28 cellular contexts compared by ENCODE assay signal in genomic region chr2:58138631-58139030, GRCh38.
"Had no signal": no experiment of that assay in that cellular context is flagged by ENCODE, and none has a peak within 500 bp of the region (broad histone marks: within the 10 kb centered on the region; RNA-seq: fewer than 3 reads in every experiment).

No MANE protein-coding gene starts in this region.

- H3K4me3 Mint-ChIP-seq: activated CD4-positive, alpha-beta memory T cell treated with anti-CD3 and anti-CD28 coated beads, Interleukin-2, amount 10 ng/mL, durations not matched to agents 7 days and 5 days; activated CD4-positive, alpha-beta T cell treated with anti-CD3 and anti-CD28 coated beads, Interleukin-2, amount 10 ng/mL, durations not matched to agents 7 days and 5 days; activated naive CD4-positive, alpha-beta T cell treated with anti-CD3 and anti-CD28 coated beads, Interleukin-2, amount 10 ng/mL, durations not matched to agents 7 days and 5 days; activated naive CD8-positive, alpha-beta T cell treated with anti-CD3 and anti-CD28 coated beads, Interleukin-2, amount 10 ng/mL, durations not matched to agents 7 days and 5 days; activated T-cell treated with anti-CD3 and anti-CD28 coated beads, Interleukin-2, amount 50 U/mL, for 24 hours; endodermal cell; naive thymus-derived CD4-positive, alpha-beta T cell; neural crest cell; stimulated activated effector memory CD8-positive, alpha-beta T cell treated with anti-CD3 and anti-CD28 coated beads, Interleukin-12 subunit alpha, Interleukin-12 subunit beta, amount 100 ng/mL, for 72 hours; stimulated activated naive CD8-positive, alpha-beta T cell treated with anti-CD3 and anti-CD28 coated beads, Interleukin-15, amount 100 ng/mL, for 72 hours; T-helper 1 cell treated with Interleukin-12 subunit alpha and Interleukin-12 subunit beta and Interleukin-4 antibody, amounts not matched to agents 30 μg/mL and 1 μg/mL, for 36 hours had no signal

- ATAC-seq: naive thymus-derived CD4-positive, alpha-beta T cell; pancreas; sciatic nerve; stimulated activated effector memory CD8-positive, alpha-beta T cell treated with anti-CD3 and anti-CD28 coated beads, Interleukin-12 subunit alpha, Interleukin-12 subunit beta, amount 100 ng/mL, for 72 hours; stimulated activated naive CD8-positive, alpha-beta T cell treated with anti-CD3 and anti-CD28 coated beads, Interleukin-15, amount 100 ng/mL, for 72 hours; upper lobe of right lung had no signal

- H3K27me3 Mint-ChIP-seq: activated CD4-positive, alpha-beta memory T cell treated with anti-CD3 and anti-CD28 coated beads, Interleukin-2, amount 10 ng/mL, durations not matched to agents 7 days and 5 days; activated CD4-positive, alpha-beta T cell treated with anti-CD3 and anti-CD28 coated beads, Interleukin-2, amount 10 ng/mL, durations not matched to agents 7 days and 5 days; activated naive CD4-positive, alpha-beta T cell treated with anti-CD3 and anti-CD28 coated beads, Interleukin-2, amount 10 ng/mL, durations not matched to agents 7 days and 5 days; activated naive CD8-positive, alpha-beta T cell treated with anti-CD3 and anti-CD28 coated beads, Interleukin-2, amount 10 ng/mL, durations not matched to agents 7 days and 5 days; activated T-cell treated with anti-CD3 and anti-CD28 coated beads, Interleukin-2, amount 50 U/mL, for 24 hours; naive thymus-derived CD4-positive, alpha-beta T cell; stimulated activated naive CD8-positive, alpha-beta T cell treated with anti-CD3 and anti-CD28 coated beads, Interleukin-15, amount 100 ng/mL, for 72 hours had no signal

- H3K4me1 ChIP-seq: pancreas, prostate gland, suprapubic skin, upper lobe of right lung had no signal

- H3K36me3 ChIP-seq: pancreas, prostate gland had no signal

- H3K4me1 Mint-ChIP-seq: activated CD4-positive, alpha-beta memory T cell treated with anti-CD3 and anti-CD28 coated beads, Interleukin-2, amount 10 ng/mL, durations not matched to agents 7 days and 5 days; activated CD4-positive, alpha-beta T cell treated with anti-CD3 and anti-CD28 coated beads, Interleukin-2, amount 10 ng/mL, durations not matched to agents 7 days and 5 days; activated naive CD4-positive, alpha-beta T cell treated with anti-CD3 and anti-CD28 coated beads, Interleukin-2, amount 10 ng/mL, durations not matched to agents 7 days and 5 days; activated naive CD8-positive, alpha-beta T cell treated with anti-CD3 and anti-CD28 coated beads, Interleukin-2, amount 10 ng/mL, durations not matched to agents 7 days and 5 days; naive thymus-derived CD4-positive, alpha-beta T cell; neural crest cell; stimulated activated effector memory CD8-positive, alpha-beta T cell treated with anti-CD3 and anti-CD28 coated beads, Interleukin-12 subunit alpha, Interleukin-12 subunit beta, amount 100 ng/mL, for 72 hours; stimulated activated naive CD8-positive, alpha-beta T cell treated with anti-CD3 and anti-CD28 coated beads, Interleukin-15, amount 100 ng/mL, for 72 hours had no signal

- DNase-seq: activated CD4-positive, alpha-beta memory T cell treated with anti-CD3 and anti-CD28 coated beads, Interleukin-2, amount 10 ng/mL, durations not matched to agents 7 days and 5 days; activated CD4-positive, alpha-beta T cell treated with anti-CD3 and anti-CD28 coated beads for 1 hour; activated CD4-positive, alpha-beta T cell treated with anti-CD3 and anti-CD28 coated beads, Interleukin-2, amount 10 ng/mL, durations not matched to agents 7 days and 5 days; activated CD8-positive, alpha-beta memory T cell treated with anti-CD3 and anti-CD28 coated beads, Interleukin-2, amount 50 U/mL, for 48 hours; activated gamma-delta T cell; activated naive CD4-positive, alpha-beta T cell treated with anti-CD3 and anti-CD28 coated beads, Interleukin-2, amount 10 ng/mL, durations not matched to agents 7 days and 5 days; activated naive CD8-positive, alpha-beta T cell treated with anti-CD3 and anti-CD28 coated beads, Interleukin-2, amount 10 ng/mL, durations not matched to agents 7 days and 5 days; activated T-cell treated with anti-CD3 and anti-CD28 coated beads, Interleukin-2, amount 50 U/mL, for 24 hours; amniotic stem cell; endodermal cell; glutamatergic neuron; naive thymus-derived CD4-positive, alpha-beta T cell; pancreas; retina; stimulated activated CD4-positive, alpha-beta T cell treated with anti-CD3 and anti-CD28 coated beads, Interleukin-4, amount 100 ng/mL, for 24 hours; stimulated activated naive CD8-positive, alpha-beta T cell treated with anti-CD3 and anti-CD28 coated beads, Interleukin-15, amount 100 ng/mL, for 72 hours; T1000; tibial artery; upper lobe of right lung had no signal

- H3K27me3 ChIP-seq: esophagus muscularis mucosa, pancreas, suprapubic skin, tibial artery, upper lobe of right lung had no signal

- H3K27ac Mint-ChIP-seq: activated CD4-positive, alpha-beta memory T cell treated with anti-CD3 and anti-CD28 coated beads, Interleukin-2, amount 10 ng/mL, durations not matched to agents 7 days and 5 days; activated CD4-positive, alpha-beta T cell treated with anti-CD3 and anti-CD28 coated beads, Interleukin-2, amount 10 ng/mL, durations not matched to agents 7 days and 5 days; activated naive CD4-positive, alpha-beta T cell treated with anti-CD3 and anti-CD28 coated beads, Interleukin-2, amount 10 ng/mL, durations not matched to agents 7 days and 5 days; activated naive CD8-positive, alpha-beta T cell treated with anti-CD3 and anti-CD28 coated beads, Interleukin-2, amount 10 ng/mL, durations not matched to agents 7 days and 5 days; activated T-cell treated with anti-CD3 and anti-CD28 coated beads, Interleukin-2, amount 50 U/mL, for 24 hours; endodermal cell; naive thymus-derived CD4-positive, alpha-beta T cell; stimulated activated effector memory CD8-positive, alpha-beta T cell treated with anti-CD3 and anti-CD28 coated beads, Interleukin-12 subunit alpha, Interleukin-12 subunit beta, amount 100 ng/mL, for 72 hours; stimulated activated naive CD8-positive, alpha-beta T cell treated with anti-CD3 and anti-CD28 coated beads, Interleukin-15, amount 100 ng/mL, for 72 hours; T-helper 1 cell treated with Interleukin-12 subunit alpha and Interleukin-12 subunit beta and Interleukin-4 antibody, amounts not matched to agents 30 μg/mL and 1 μg/mL, for 36 hours had no signal

- H3K4me3 ChIP-seq: coronary artery, esophagus muscularis mucosa, pancreas, prostate gland, skin epidermis, suprapubic skin, tibial artery, upper lobe of right lung had no signal

- H3K9me3 ChIP-seq: esophagus muscularis mucosa, pancreas, prostate gland, suprapubic skin, tibial artery, upper lobe of right lung had no signal

- H3K27ac ChIP-seq: coronary artery, esophagus muscularis mucosa, pancreas, prostate gland, skin epidermis, suprapubic skin, tibial artery, upper lobe of right lung had no signal

- H3K9me3 Mint-ChIP-seq: activated CD4-positive, alpha-beta memory T cell treated with anti-CD3 and anti-CD28 coated beads, Interleukin-2, amount 10 ng/mL, durations not matched to agents 7 days and 5 days; activated CD4-positive, alpha-beta T cell treated with anti-CD3 and anti-CD28 coated beads, Interleukin-2, amount 10 ng/mL, durations not matched to agents 7 days and 5 days; activated naive CD4-positive, alpha-beta T cell treated with anti-CD3 and anti-CD28 coated beads, Interleukin-2, amount 10 ng/mL, durations not matched to agents 7 days and 5 days; activated naive CD8-positive, alpha-beta T cell treated with anti-CD3 and anti-CD28 coated beads, Interleukin-2, amount 10 ng/mL, durations not matched to agents 7 days and 5 days; activated T-cell treated with anti-CD3 and anti-CD28 coated beads, Interleukin-2, amount 50 U/mL, for 24 hours; endodermal cell; naive thymus-derived CD4-positive, alpha-beta T cell; neural crest cell; stimulated activated effector memory CD8-positive, alpha-beta T cell treated with anti-CD3 and anti-CD28 coated beads, Interleukin-12 subunit alpha, Interleukin-12 subunit beta, amount 100 ng/mL, for 72 hours; stimulated activated naive CD8-positive, alpha-beta T cell treated with anti-CD3 and anti-CD28 coated beads, Interleukin-15, amount 100 ng/mL, for 72 hours; T-helper 1 cell treated with Interleukin-12 subunit alpha and Interleukin-12 subunit beta and Interleukin-4 antibody, amounts not matched to agents 30 μg/mL and 1 μg/mL, for 36 hours had no signal
